ENCODE assay signal across 21 cellular contexts in genomic region chr16:15803608-15804007, GRCh38. TPM values are rescaled to one million over a fixed set of nuclear protein-coding genes. Genes with fewer than 3 reads are reported as not detected.
"Had no signal": no experiment of that assay in that cellular context is flagged by ENCODE, and none has a peak within 500 bp of the region (broad histone marks: within the 10 kb centered on the region; RNA-seq: fewer than 3 reads in every experiment).

No MANE protein-coding gene starts in this region.

- H3K27ac Mint-ChIP-seq: activated CD4-positive, alpha-beta memory T cell treated with anti-CD3 and anti-CD28 coated beads, Interleukin-2, amount 10 ng/mL, durations not matched to agents 7 days and 5 days; activated naive CD4-positive, alpha-beta T cell treated with anti-CD3 and anti-CD28 coated beads, Interleukin-2, amount 50 U/mL, for 24 hours; activated T-cell treated with anti-CD3 and anti-CD28 coated beads, Interleukin-2, amount 50 U/mL, for 24 hours; T-cell had no signal

- H3K9me3 Mint-ChIP-seq: activated CD4-positive, alpha-beta memory T cell treated with anti-CD3 and anti-CD28 coated beads, Interleukin-2, amount 10 ng/mL, durations not matched to agents 7 days and 5 days; activated naive CD4-positive, alpha-beta T cell treated with anti-CD3 and anti-CD28 coated beads, Interleukin-2, amount 50 U/mL, for 24 hours; activated T-cell treated with anti-CD3 and anti-CD28 coated beads, Interleukin-2, amount 50 U/mL, for 24 hours; T-cell had no signal

- DNase-seq: activated CD4-positive, alpha-beta memory T cell treated with anti-CD3 and anti-CD28 coated beads, Interleukin-2, amount 10 ng/mL, durations not matched to agents 7 days and 5 days; activated CD4-positive, alpha-beta T cell treated with anti-CD3 and anti-CD28 coated beads for 4 hours; activated T-cell treated with anti-CD3 and anti-CD28 coated beads, Interleukin-2, amount 50 U/mL, for 24 hours; adrenal gland; body of pancreas; central memory CD4-positive, alpha-beta T cell; cortex of kidney; effector CD4-positive, alpha-beta T cell; foreskin keratinocyte; head of caudate nucleus; kidney glomerular epithelial cell; mesendoderm; SK-N-SH; stimulated activated CD4-positive, alpha-beta T cell treated with anti-CD3 and anti-CD28 coated beads, Interleukin-4, amount 100 ng/mL, for 4 hours; stimulated activated CD8-positive, alpha-beta memory T cell treated with anti-CD3 and anti-CD28 coated beads, Interleukin-4, amount 100 ng/mL, for 48 hours; stimulated activated naive CD4-positive, alpha-beta T cell treated with Interleukin-2 at 50 U/mL for 16 hours; T-cell had no signal

- H3K4me1 Mint-ChIP-seq: activated CD4-positive, alpha-beta memory T cell treated with anti-CD3 and anti-CD28 coated beads, Interleukin-2, amount 10 ng/mL, durations not matched to agents 7 days and 5 days; activated naive CD4-positive, alpha-beta T cell treated with anti-CD3 and anti-CD28 coated beads, Interleukin-2, amount 50 U/mL, for 24 hours; T-cell had no signal

- H3K27me3 Mint-ChIP-seq: activated naive CD4-positive, alpha-beta T cell treated with anti-CD3 and anti-CD28 coated beads, Interleukin-2, amount 50 U/mL, for 24 hours had no signal

- H3K4me3 Mint-ChIP-seq: activated CD4-positive, alpha-beta memory T cell treated with anti-CD3 and anti-CD28 coated beads, Interleukin-2, amount 10 ng/mL, durations not matched to agents 7 days and 5 days; activated naive CD4-positive, alpha-beta T cell treated with anti-CD3 and anti-CD28 coated beads, Interleukin-2, amount 50 U/mL, for 24 hours; activated T-cell treated with anti-CD3 and anti-CD28 coated beads, Interleukin-2, amount 50 U/mL, for 24 hours; T-cell had no signal

- H3K9me3 ChIP-seq: adrenal gland, body of pancreas, ovary, SK-N-SH, suprapubic skin had no signal

- H3K27ac ChIP-seq: adrenal gland, body of pancreas, foreskin keratinocyte, ovary, skin epidermis, suprapubic skin had no signal

- H3K4me1 ChIP-seq: adrenal gland, body of pancreas, foreskin keratinocyte, suprapubic skin had no signal

- ATAC-seq: body of pancreas, foreskin keratinocyte, T-cell had no signal

- H3K4me3 ChIP-seq: adrenal gland, body of pancreas, ovary, skin epidermis, suprapubic skin had no signal

- H3K36me3 ChIP-seq: adrenal gland, ovary, suprapubic skin had no signal

- H3K36me3 Mint-ChIP-seq: activated naive CD4-positive, alpha-beta T cell treated with anti-CD3 and anti-CD28 coated beads, Interleukin-2, amount 50 U/mL, for 24 hours; T-cell had no signal

- H3K27me3 ChIP-seq: adrenal gland, body of pancreas, ovary had no signal

RNA-seq across cellular contexts. Expression of gene MYH11, which starts 53.2 kb away (rescaled TPM):
- total RNA-seq: foreskin keratinocyte had no signal
